In genomic region chr14:65620195-65620594, GRCh38 we compare ENCODE assay signal across 23 cellular contexts.
A peak's percentile ranks its signal among the peaks of the same experiment; 100 is the strongest.
DNase-seq lines count a peak whose midpoint lies in the region; ATAC-seq, FAIRE-seq and TF ChIP-seq lines count a peak whose summit lies in the region.
"Had no signal": no experiment of that assay in that cellular context is flagged by ENCODE, and none has a peak within 500 bp of the region (broad histone marks: within the 10 kb centered on the region; RNA-seq: fewer than 3 reads in every experiment).

No MANE protein-coding gene starts in this region.

- H3K9me3 ChIP-seq in breast epithelium: no peaks in the 10 kb centered on the region
- H3K9me3 ChIP-seq: A549, MG63 had no signal

- H3K27ac Mint-ChIP-seq in MCF 10A (ENCODE audit: low read depth, unreplicated experiment): no peak overlapping the region
- H3K27ac Mint-ChIP-seq in stimulated activated naive B cell treated with anti-CD40 and anti-IgM and Interleukin-4, amounts not matched to agents 10 μg/mL and 1 μg/mL and 100 μg/mL, for 72 hours: peak overlapping the region; percentile 51
- H3K27ac Mint-ChIP-seq: HFFc6, T-cell had no signal

- ATAC-seq in stimulated activated naive B cell treated with anti-CD40 and anti-IgM and Interleukin-4, amounts not matched to agents 10 μg/mL and 1 μg/mL and 100 μg/mL, for 72 hours (replicated peaks): no peak
- ATAC-seq in HG03196 (IDR thresholded peaks at IDR 0.05; ENCODE audit: unreplicated experiment) (no peak), HG03045 (IDR thresholded peaks at IDR 0.05; ENCODE audit: unreplicated experiment) (no peak)
- ATAC-seq: A549, SK-N-SH treated with all-trans-retinoic acid at 6 μM for 48 hours, T-cell had no signal

- H3K9me3 Mint-ChIP-seq in MCF 10A (ENCODE audit: unreplicated experiment): no peaks in the 10 kb centered on the region
- H3K9me3 Mint-ChIP-seq in stimulated activated naive B cell treated with anti-CD40 and anti-IgM and Interleukin-4, amounts not matched to agents 10 μg/mL and 1 μg/mL and 100 μg/mL, for 72 hours: no peaks in the 10 kb centered on the region
- H3K9me3 Mint-ChIP-seq: CD8-positive, alpha-beta memory T cell; HFFc6; IgD-negative memory B cell; T-cell had no signal

- peaks cover 11% of the 10 kb centered on the region for H3K36me3 Mint-ChIP-seq in MCF 10A (ENCODE audit: insufficient read depth, unreplicated experiment)
- peaks cover 7 to 11% of the 10 kb centered on the region in 2 donors for H3K36me3 Mint-ChIP-seq in stimulated activated naive B cell treated with anti-CD40 and anti-IgM and Interleukin-4, amounts not matched to agents 10 μg/mL and 1 μg/mL and 100 μg/mL, for 72 hours

- no peaks in the 10 kb centered on the region for H3K4me1 ChIP-seq in breast epithelium
- H3K4me1 ChIP-seq: A549 had no signal

- POLR2A ChIA-PET in MCF 10A (lab: Yijun Ruan, JAX): no interaction called here

- BruUV-seq in MCF 10A (replicated peaks; lab: Mats Ljungman, UMichigan): no TSS peak

- no peak overlapping the region for H3K4me3 ChIP-seq in breast epithelium
- no peak overlapping the region for H3K4me3 ChIP-seq in bronchial epithelial cell (ENCODE audit: low read depth, low read length)
- H3K4me3 ChIP-seq: A549, MG63, PC-9 had no signal

- intact Hi-C loops in MCF 10A (cut with micrococcal nuclease): no loop called here
- intact Hi-C loops in breast epithelium (cut with DNase I; ENCODE audit: low total_unique reads): no loop called here

- no peak overlapping the region for H3K27ac ChIP-seq in breast epithelium
- H3K27ac ChIP-seq: A549, PC-9, RWPE1 had no signal

- no peaks in the 10 kb centered on the region for H3K4me1 Mint-ChIP-seq in MCF 10A (ENCODE audit: insufficient read depth, unreplicated experiment)
- H3K4me1 Mint-ChIP-seq in stimulated activated naive B cell treated with anti-CD40 and anti-IgM and Interleukin-4, amounts not matched to agents 10 μg/mL and 1 μg/mL and 100 μg/mL, for 72 hours: no peaks in the 10 kb centered on the region

- no peak for TF ChIP-seq CTCF in MCF 10A (IDR thresholded peaks at IDR 0.05; ENCODE audit: unreplicated experiment)
- no peak for TF ChIP-seq CTCF in breast epithelium (IDR thresholded peaks at IDR 0.05)
- TF ChIP-seq CTCF in bronchial epithelial cell (IDR thresholded peaks at IDR 0.05; ENCODE audit: insufficient read depth, low read length, severe bottlenecking): no peak

- DNase-seq in MCF 10A (ENCODE audit: unreplicated experiment): peak; percentile 14
- DNase-seq in breast epithelium (ENCODE audit: low spot score in 2 of 2): no peak
- peak; percentile 60 for DNase-seq in NCI-H1436 treated with DMSO at 0.1 percent for 48 hours (lab: John Stamatoyannopoulos, UW)
- DNase-seq in bronchial epithelial cell (ENCODE audit: low read depth): peak; percentile 56
- no peak for DNase-seq in stimulated activated naive B cell treated with anti-CD40 and anti-IgM and Interleukin-4, amounts not matched to agents 10 μg/mL and 1 μg/mL and 100 μg/mL, for 72 hours
- DNase-seq in NCI-H2171 (lab: John Stamatoyannopoulos, UW): no peak
- DNase-seq: CD8-positive, alpha-beta memory T cell; DMS53; HFFc6; Karpas-422; MG63; NCI-H187 treated with DMSO at 0.1 percent for 48 hours; NCI-H446 treated with DMSO at 0.1 percent for 48 hours; PC-9; SIG-M5; T-cell had no signal

- H3K36me3 ChIP-seq in breast epithelium: no peaks in the 10 kb centered on the region
- H3K36me3 ChIP-seq in bronchial epithelial cell (ENCODE audit: control insufficient read depth, insufficient read depth, low read length): no peaks in the 10 kb centered on the region
- H3K36me3 ChIP-seq: MG63 had no signal

- CTCF ChIA-PET in MCF 10A (lab: Yijun Ruan, JAX): interaction anchor here (0.6 kb wide), 1 partner anchor 1153 kb away, joined by 6 read pairs; no protein-coding TSS in a partner anchor

- TF ChIP-seq POLR2A in breast epithelium (IDR thresholded peaks at IDR 0.05): no peak

- H3K4me3 Mint-ChIP-seq in MCF 10A (ENCODE audit: unreplicated experiment): no peak overlapping the region
- no peak overlapping the region for H3K4me3 Mint-ChIP-seq in stimulated activated naive B cell treated with anti-CD40 and anti-IgM and Interleukin-4, amounts not matched to agents 10 μg/mL and 1 μg/mL and 100 μg/mL, for 72 hours
- H3K4me3 Mint-ChIP-seq: CD8-positive, alpha-beta memory T cell; HFFc6; IgD-negative memory B cell; T-cell had no signal

- H3K27me3 ChIP-seq in breast epithelium: no peaks in the 10 kb centered on the region
- no peaks in the 10 kb centered on the region for H3K27me3 ChIP-seq in bronchial epithelial cell (ENCODE audit: control insufficient read depth, insufficient read depth, low read length)
- H3K27me3 ChIP-seq: MG63 had no signal

- no peak for FAIRE-seq in bronchial epithelial cell (lab: Jason Lieb, UNC)
- FAIRE-seq: A549, H54 had no signal

- H3K27me3 Mint-ChIP-seq in MCF 10A (ENCODE audit: insufficient read depth, unreplicated experiment): no peaks in the 10 kb centered on the region
- H3K27me3 Mint-ChIP-seq in stimulated activated naive B cell treated with anti-CD40 and anti-IgM and Interleukin-4, amounts not matched to agents 10 μg/mL and 1 μg/mL and 100 μg/mL, for 72 hours: no peaks in the 10 kb centered on the region
- H3K27me3 Mint-ChIP-seq: CD8-positive, alpha-beta memory T cell; IgD-negative memory B cell; T-cell had no signal

Comparison
In these comparisons a context has a peak if more than half of its experiments do, and no peak if none do; other contexts are left out.
1. DNase-seq: peak in MCF 10A (single experiment), NCI-H1436 treated with DMSO at 0.1 percent for 48 hours (single experiment) and bronchial epithelial cell (single experiment); none in breast epithelium (0 of 2), stimulated activated naive B cell treated with anti-CD40 and anti-IgM and Interleukin-4, amounts not matched to agents 10 μg/mL and 1 μg/mL and 100 μg/mL, for 72 hours (single experiment) and NCI-H2171 (single experiment).